Comparison of ENCODE assay signal across 18 cellular contexts in the genomic region with DNA sequence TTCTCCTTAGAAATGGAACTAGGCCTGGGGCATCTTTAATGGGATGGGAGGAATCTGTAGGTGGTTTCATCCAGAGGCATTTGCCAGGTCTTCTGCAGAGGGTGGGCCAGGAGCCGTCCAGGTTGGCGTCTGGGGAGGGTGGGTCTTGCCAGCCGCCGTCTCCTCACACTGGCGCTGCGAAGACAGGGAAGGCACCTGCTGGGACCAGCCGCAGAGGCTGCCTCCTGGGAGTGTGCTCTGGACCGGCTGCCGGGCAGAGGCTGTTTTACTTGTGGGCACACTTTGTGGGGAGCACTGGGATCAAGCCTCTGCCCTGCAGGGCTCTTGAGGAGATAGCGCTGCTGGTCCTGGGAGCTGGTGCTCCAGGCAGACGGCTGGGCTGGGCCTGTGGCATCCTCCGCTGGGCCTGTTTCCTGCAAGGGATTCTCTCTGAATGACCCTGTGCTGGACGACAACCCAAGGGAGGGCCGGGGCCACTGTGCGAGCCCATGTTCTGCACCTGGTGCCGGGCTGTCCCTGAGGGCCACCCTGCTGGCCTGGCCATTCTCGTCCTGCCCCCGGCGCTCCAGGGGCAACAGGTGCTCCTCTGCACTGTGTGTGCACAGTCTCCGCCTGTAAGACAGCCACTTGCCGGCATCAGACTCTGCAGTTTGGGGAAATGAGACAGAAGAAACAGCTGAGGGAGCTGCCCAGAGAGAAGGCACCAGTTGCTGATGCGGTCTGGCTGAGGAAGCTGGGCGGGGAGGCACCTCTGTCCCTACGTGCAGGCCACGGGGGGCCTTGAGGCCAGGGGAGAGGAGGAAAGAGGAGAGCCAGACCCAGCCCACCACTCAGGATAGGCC. TPM values are rescaled to one million over a fixed set of nuclear protein-coding genes. Genes with fewer than 3 reads are reported as not detected.
A peak's percentile ranks its signal among the peaks of the same experiment; 100 is the strongest.
DNase-seq lines count a peak whose midpoint lies in the region; ATAC-seq and TF ChIP-seq lines count a peak whose summit lies in the region.
"Had no signal": no experiment of that assay in that cellular context is flagged by ENCODE, and none has a peak within 500 bp of the region (broad histone marks: within the 10 kb centered on the region; RNA-seq: fewer than 3 reads in every experiment).

No MANE protein-coding gene starts in this region.

- H3K9me3 Mint-ChIP-seq in CD14-positive monocyte (no peaks in the 10 kb centered on the region), nephron (no peaks in the 10 kb centered on the region)
- H3K9me3 Mint-ChIP-seq: T-helper 2 cell treated with Interferon-gamma antibody and Interleukin-4, amounts not matched to agents 5 μg/mL and 100 μg/mL, for 36 hours had no signal

- intact Hi-C loops in CD14-positive monocyte (cut with micrococcal nuclease) = loop anchor here in 1 of 2 donors (5.0 kb wide), 1 partner anchor 84 kb away; a partner anchor contains a TSS
- intact Hi-C loops in dorsolateral prefrontal cortex (cut with DNase I) = no loop called here

- DNase-seq in CD14-positive monocyte (ENCODE audit: low spot score) = peak; percentile 71
- DNase-seq in NCI-H146 treated with DMSO at 0.1 percent for 48 hours (lab: John Stamatoyannopoulos, UW; ENCODE audit: unreplicated experiment) = peak; percentile 67
- DNase-seq in dorsolateral prefrontal cortex = no peak
- no peak for DNase-seq in HEK293T (ENCODE audit: extremely low spot score)
- no peak for DNase-seq in COR-L47 (lab: John Stamatoyannopoulos, UW)
- DNase-seq: activated CD4-positive, alpha-beta T cell treated with anti-CD3 and anti-CD28 coated beads for 1 hour; activated naive CD4-positive, alpha-beta T cell treated with Interleukin-2 at 50 U/mL for 16 hours; dermis blood vessel endothelial cell; erythroblast; IMR-90; mammary epithelial cell; NCI-H1105; SHP77; stimulated activated CD4-positive, alpha-beta T cell treated with anti-CD3 and anti-CD28 coated beads, Interleukin-4, amount 100 ng/mL, for 1 hour had no signal

- peak overlapping the region; percentile 85 to 96 (median 89) for H3K27ac Mint-ChIP-seq in CD14-positive monocyte
- peak overlapping the region; percentile 42 to 80 (median 43) for H3K27ac Mint-ChIP-seq in nephron
- H3K27ac Mint-ChIP-seq: T-helper 2 cell treated with Interferon-gamma antibody and Interleukin-4, amounts not matched to agents 5 μg/mL and 100 μg/mL, for 36 hours had no signal

- TF ChIP-seq CTCF in CD14-positive monocyte (IDR thresholded peaks at IDR 0.05) = no peak
- no peak for TF ChIP-seq CTCF in dorsolateral prefrontal cortex (IDR thresholded peaks at IDR 0.05 in 54 of 56, conservative IDR thresholded peaks at IDR 0.05 in 2 of 56; ENCODE audit: low read depth in 1 of 56, partially characterized antibody in 56 of 56)
- TF ChIP-seq CTCF in nephron (IDR thresholded peaks at IDR 0.05; ENCODE audit: unreplicated experiment in 3 of 3) = no peak

- H3K27me3 Mint-ChIP-seq in CD14-positive monocyte (ENCODE audit: low read depth in 3 of 3) = no peaks in the 10 kb centered on the region
- no peaks in the 10 kb centered on the region for H3K27me3 Mint-ChIP-seq in nephron (ENCODE audit: low read depth)

- H3K4me1 Mint-ChIP-seq in CD14-positive monocyte (peaks cover 55% of the 10 kb centered on the region), nephron (peaks cover 5% of the 10 kb centered on the region)

- peak overlapping the region; percentile 47 to 60 for H3K4me3 Mint-ChIP-seq in CD14-positive monocyte
- H3K4me3 Mint-ChIP-seq in nephron = no peak overlapping the region
- H3K4me3 Mint-ChIP-seq: T-helper 2 cell treated with Interferon-gamma antibody and Interleukin-4, amounts not matched to agents 5 μg/mL and 100 μg/mL, for 36 hours had no signal

- CTCF ChIA-PET in HEK293T (lab: Yijun Ruan, JAX) = no interaction called here

- H3K36me3 Mint-ChIP-seq in CD14-positive monocyte = peaks cover 14 to 38% of the 10 kb centered on the region in 2 donors
- H3K36me3 Mint-ChIP-seq in nephron (ENCODE audit: low read depth) = peaks cover 4% of the 10 kb centered on the region

- POLR2A ChIA-PET in HEK293T (lab: Yijun Ruan, JAX) = interaction anchor here (1.7 kb wide), 1 partner anchor 9 kb away, joined by 7 read pairs; no protein-coding TSS in a partner anchor

- H3K27ac ChIP-seq in dorsolateral prefrontal cortex = peak overlapping the region in 39 of 59 donors; percentile 32 to 87 (median 76)

- no peak overlapping the region for H3K4me3 ChIP-seq in dorsolateral prefrontal cortex

- ATAC-seq in HG03432 (IDR thresholded peaks at IDR 0.05; ENCODE audit: unreplicated experiment) (no peak), HG03175 (IDR thresholded peaks at IDR 0.05; ENCODE audit: unreplicated experiment) (no peak)

- H3K27me3 ChIP-seq in dorsolateral prefrontal cortex = no peaks in the 10 kb centered on the region

TF ChIP-seq in HEK293T, 16 proteins besides CTCF, POLR2A, EP300 and RAD21:
- TF ChIP-seq, protein P1, sequence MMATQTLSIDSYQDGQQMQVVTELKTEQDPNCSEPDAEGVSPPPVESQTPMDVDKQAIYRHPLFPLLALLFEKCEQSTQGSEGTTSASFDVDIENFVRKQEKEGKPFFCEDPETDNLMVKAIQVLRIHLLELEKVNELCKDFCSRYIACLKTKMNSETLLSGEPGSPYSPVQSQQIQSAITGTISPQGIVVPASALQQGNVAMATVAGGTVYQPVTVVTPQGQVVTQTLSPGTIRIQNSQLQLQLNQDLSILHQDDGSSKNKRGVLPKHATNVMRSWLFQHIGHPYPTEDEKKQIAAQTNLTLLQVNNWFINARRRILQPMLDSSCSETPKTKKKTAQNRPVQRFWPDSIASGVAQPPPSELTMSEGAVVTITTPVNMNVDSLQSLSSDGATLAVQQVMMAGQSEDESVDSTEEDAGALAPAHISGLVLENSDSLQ (IDR thresholded peaks at IDR 0.05) = no peak
- TF ChIP-seq NFRKB (IDR thresholded peaks at IDR 0.05) (no peak), CTBP1 (IDR thresholded peaks at IDR 0.05; ENCODE audit: borderline replicate concordance) (no peak), ELF4 (IDR thresholded peaks at IDR 0.05) (no peak), FOXK2 (IDR thresholded peaks at IDR 0.05) (no peak), TARDBP (IDR thresholded peaks at IDR 0.05) (no peak), SP1 (IDR thresholded peaks at IDR 0.05) (no peak), ARNT (IDR thresholded peaks at IDR 0.05) (no peak), L3MBTL2 (conservative IDR thresholded peaks at IDR 0.05) (no peak)

RNA-seq across cellular contexts. Expression of a gene that starts 10.0 kb away (rescaled TPM):
- under 1 TPM; 0.52 to 0.57 TPM for polyA plus RNA-seq in CD14-positive monocyte
- 10 to 100 TPM in 1 of 120 experiments, 1 to 10 TPM in 113, under 1 TPM in 6; 0.38 to 13.1 (median 3.6) TPM for total RNA-seq in dorsolateral prefrontal cortex

RNA-seq across cellular contexts. Expression of a gene that starts 31.3 kb away (rescaled TPM):
- polyA plus RNA-seq in CD14-positive monocyte = 1 to 10 TPM in 1 of 2 donors, under 1 TPM in 1; 0.91 to 2.0 TPM
- 100 to 1,000 TPM in 85 of 120 experiments, 10 to 100 TPM in 35; 81.6 to 178 (median 109) TPM for total RNA-seq in dorsolateral prefrontal cortex

Comparison
In these comparisons a context has a peak if more than half of its experiments do, and no peak if none do; other contexts are left out.
1. DNase-seq: peak in CD14-positive monocyte (single experiment) and NCI-H146 treated with DMSO at 0.1 percent for 48 hours (single experiment); none in dorsolateral prefrontal cortex (0 of 10), HEK293T (single experiment) and COR-L47 (single experiment).
2. H3K4me3 Mint-ChIP-seq: peak in CD14-positive monocyte (2 of 2); none in nephron (0 of 3).